ENCODE assay signal across 28 cellular contexts in genomic region chrX:37541991-37542390, GRCh38.
"Had no signal": no experiment of that assay in that cellular context is flagged by ENCODE, and none has a peak within 500 bp of the region (broad histone marks: within the 10 kb centered on the region; RNA-seq: fewer than 3 reads in every experiment).

No MANE protein-coding gene starts in this region.

- DNase-seq: colonic mucosa; cortex of kidney; dermis blood vessel endothelial cell; dorsolateral prefrontal cortex; effector CD4-positive, alpha-beta T cell; effector CD8-positive, alpha-beta T cell; effector memory CD4-positive, alpha-beta T cell; effector memory CD8-positive, alpha-beta T cell; endodermal cell; erythroblast; esophagus squamous epithelium; foreskin fibroblast; foreskin keratinocyte; foreskin melanocyte; gastrocnemius medialis; glutamatergic neuron; head of caudate nucleus; heart left ventricle; heart right ventricle had no signal

- FAIRE-seq: colon, endometrium, endothelial cell of umbilical vein, frontal cortex had no signal

- H3K4me3 ChIP-seq: colonic mucosa, coronary artery, dorsolateral prefrontal cortex, esophagus muscularis mucosa, esophagus squamous epithelium, gastrocnemius medialis, gastroesophageal sphincter, heart left ventricle, heart right ventricle had no signal

- H3K9me3 ChIP-seq: colonic mucosa, esophagus squamous epithelium, gastrocnemius medialis, gastroesophageal sphincter had no signal

- H3K9me3 Mint-ChIP-seq: dendritic cell treated with granulocyte-macrophage colony-stimulating factor and Interleukin-4, amounts not matched to agents 40 ng/mL and 50 ng/mL, for 4 days; effector memory CD8-positive, alpha-beta T cell had no signal

- H3K27me3 Mint-ChIP-seq: dendritic cell treated with granulocyte-macrophage colony-stimulating factor and Interleukin-4, amounts not matched to agents 40 ng/mL and 50 ng/mL, for 4 days had no signal

- H3K4me3 Mint-ChIP-seq: dendritic cell treated with granulocyte-macrophage colony-stimulating factor and Interleukin-4, amounts not matched to agents 40 ng/mL and 50 ng/mL, for 4 days; effector memory CD8-positive, alpha-beta T cell; endodermal cell had no signal

- H3K4me1 Mint-ChIP-seq: endodermal cell had no signal

- H3K4me1 ChIP-seq: colonic mucosa, esophagus muscularis mucosa, esophagus squamous epithelium, foreskin keratinocyte, gastrocnemius medialis, gastroesophageal sphincter, heart left ventricle, heart right ventricle had no signal

- H3K27ac ChIP-seq: colonic mucosa, coronary artery, dorsolateral prefrontal cortex, epithelial cell of prostate, esophagus muscularis mucosa, esophagus squamous epithelium, foreskin keratinocyte, gastrocnemius medialis, gastroesophageal sphincter, heart left ventricle, heart right ventricle had no signal

- H3K36me3 ChIP-seq: colonic mucosa, esophagus muscularis mucosa, esophagus squamous epithelium, gastrocnemius medialis, gastroesophageal sphincter, heart left ventricle, heart right ventricle had no signal

- H3K27ac Mint-ChIP-seq: dendritic cell treated with granulocyte-macrophage colony-stimulating factor and Interleukin-4, amounts not matched to agents 40 ng/mL and 50 ng/mL, for 4 days; effector memory CD8-positive, alpha-beta T cell; endodermal cell had no signal
